ENCODE assay signal across 11 cellular contexts in genomic region chr6:131107166-131107565, GRCh38. TPM values are rescaled to one million over a fixed set of nuclear protein-coding genes. Genes with fewer than 3 reads are reported as not detected.
DNase-seq lines count a peak whose midpoint lies in the region; ATAC-seq and TF ChIP-seq lines count a peak whose summit lies in the region.
"Had no signal": no experiment of that assay in that cellular context is flagged by ENCODE, and none has a peak within 500 bp of the region (broad histone marks: within the 10 kb centered on the region; RNA-seq: fewer than 3 reads in every experiment).

No MANE protein-coding gene starts in this region.

- H3K36me3 ChIP-seq in brain microvascular endothelial cell (replicated peaks) (no peaks in the 10 kb centered on the region), lung (ENCODE audit: control insufficient read depth in 2 of 2, insufficient read depth in 2 of 2, low read length in 2 of 2) (no peaks in the 10 kb centered on the region)

- H3K27me3 ChIP-seq in brain microvascular endothelial cell (replicated peaks) (no peaks in the 10 kb centered on the region), lung (ENCODE audit: control insufficient read depth, insufficient read depth) (no peaks in the 10 kb centered on the region)

- no peaks in the 10 kb centered on the region for H3K36me3 Mint-ChIP-seq in activated T-cell treated with anti-CD3 and anti-CD28 coated beads, Interleukin-2, amount 50 U/mL, for 4 hours (ENCODE audit: insufficient read depth)

- DNase-seq in AG09319 (ENCODE audit: extremely low read depth, low read depth) (peak; percentile 28), HS-5 (ENCODE audit: low read depth) (peak; percentile 59), brain microvascular endothelial cell (peak; percentile 78), lung (ENCODE audit: low spot score) (no peak), epidermal melanocyte (ENCODE audit: insufficient read length, low spot score) (no peak)
- no peak for DNase-seq in activated T-cell treated with anti-CD3 and anti-CD28 coated beads, Interleukin-2, amount 50 U/mL, for 4 hours
- DNase-seq: activated CD4-positive, alpha-beta T cell treated with anti-CD3 and anti-CD28 coated beads for 4 hours; activated effector memory CD4-positive, alpha-beta T cell treated with anti-CD3 and anti-CD28 coated beads, Interleukin-2, amount 50 U/mL, for 16 hours; NCI-H1048 had no signal

- H3K4me1 ChIP-seq in lung (ENCODE audit: control insufficient read depth in 2 of 2, insufficient read depth in 2 of 2, low read length in 2 of 2): no peaks in the 10 kb centered on the region

- in situ Hi-C loops in brain microvascular endothelial cell (cut with HindIII; ENCODE audit: low pct_ligation_motif_present, low sequenced_read_pairs): no loop called here

- H3K9me3 Mint-ChIP-seq in activated T-cell treated with anti-CD3 and anti-CD28 coated beads, Interleukin-2, amount 50 U/mL, for 4 hours: no peaks in the 10 kb centered on the region

- H3K4me3 ChIP-seq in brain microvascular endothelial cell (ENCODE audit: low read depth, low read length): no peak overlapping the region
- H3K4me3 ChIP-seq in lung: no peak overlapping the region

- WGBS in lung, 2 donors: 91% methylated on average over 1 of the region's 1 CpG

- TF ChIP-seq CTCF in AG09319 (IDR thresholded peaks at IDR 0.05; ENCODE audit: low read depth, low read length) (no peak), brain microvascular endothelial cell (IDR thresholded peaks at IDR 0.05; ENCODE audit: low read depth, low read length, missing control alignments) (no peak), lung (IDR thresholded peaks at IDR 0.05; ENCODE audit: control extremely low read depth, extremely low read depth) (no peak)

- no peaks in the 10 kb centered on the region for H3K4me1 Mint-ChIP-seq in activated T-cell treated with anti-CD3 and anti-CD28 coated beads, Interleukin-2, amount 50 U/mL, for 4 hours (ENCODE audit: low read depth)

- no peaks in the 10 kb centered on the region for H3K9me3 ChIP-seq in lung (ENCODE audit: control insufficient read depth in 2 of 2, insufficient read depth in 1 of 2, low read length in 1 of 2)

- H3K4me3 Mint-ChIP-seq in activated T-cell treated with anti-CD3 and anti-CD28 coated beads, Interleukin-2, amount 50 U/mL, for 4 hours: no peak overlapping the region

- ATAC-seq in lung (ENCODE audit: insufficient read depth, low FRiP score) (peak; percentile 47), GM21825 (IDR thresholded peaks at IDR 0.05; ENCODE audit: unreplicated experiment) (no peak), HG02571 (IDR thresholded peaks at IDR 0.05; ENCODE audit: unreplicated experiment) (no peak)
- no peak for ATAC-seq in activated T-cell treated with anti-CD3 and anti-CD28 coated beads, Interleukin-2, amount 50 U/mL, for 4 hours

- peak overlapping the region; percentile 56 for H3K27ac ChIP-seq in brain microvascular endothelial cell
- no peak overlapping the region for H3K27ac ChIP-seq in lung (ENCODE audit: low read depth in 1 of 2, low read length in 1 of 2)

- peaks cover 6% of the 10 kb centered on the region for H3K27me3 Mint-ChIP-seq in activated T-cell treated with anti-CD3 and anti-CD28 coated beads, Interleukin-2, amount 50 U/mL, for 4 hours (ENCODE audit: low read depth)

RNA-seq across cellular contexts. Expression of gene AKAP7, which starts 28.1 kb away (rescaled TPM):
- total RNA-seq in lung: 10 to 100 TPM; 12.5 to 25.0 TPM
- 1 to 10 TPM; 4.2 to 4.7 TPM for polyA plus RNA-seq in lung
- total RNA-seq in activated T-cell treated with anti-CD3 and anti-CD28 coated beads, Interleukin-2, amount 50 U/mL, for 4 hours: 1 to 10 TPM; 3.0 to 3.3 (median 3.2) TPM

RNA-seq across cellular contexts. Expression of gene EPB41L2, which starts 44.1 kb away (rescaled TPM):
- total RNA-seq in lung: 100 to 1,000 TPM in 1 of 2 donors, 10 to 100 TPM in 1; 82.2 to 265 TPM
- polyA plus RNA-seq in lung: 10 to 100 TPM; 21.9 to 23.1 TPM
- 10 to 100 TPM; 11.7 to 18.0 (median 15.3) TPM for total RNA-seq in activated T-cell treated with anti-CD3 and anti-CD28 coated beads, Interleukin-2, amount 50 U/mL, for 4 hours

Comparison
In these comparisons a context has a peak if more than half of its experiments do, and no peak if none do; other contexts are left out.
1. DNase-seq: peak in AG09319 (single experiment), HS-5 (single experiment) and brain microvascular endothelial cell (single experiment); none in lung (single experiment), activated T-cell treated with anti-CD3 and anti-CD28 coated beads, Interleukin-2, amount 50 U/mL, for 4 hours (single experiment) and epidermal melanocyte (single experiment).
2. RNA of gene EPB41L2, which starts 44.1 kb away (total RNA-seq): 82.2 to 265 TPM in lung; 11.7 to 18.0 TPM in activated T-cell treated with anti-CD3 and anti-CD28 coated beads, Interleukin-2, amount 50 U/mL, for 4 hours; every median in the first group is over 4 times any median in the second.